In genomic region chr12:75816892-75817291, GRCh38 we compare ENCODE assay signal across 10 cellular contexts.
A peak's percentile ranks its signal among the peaks of the same experiment; 100 is the strongest.
DNase-seq lines count a peak whose midpoint lies in the region; FAIRE-seq and TF ChIP-seq lines count a peak whose summit lies in the region.
"Had no signal": no experiment of that assay in that cellular context is flagged by ENCODE, and none has a peak within 500 bp of the region (broad histone marks: within the 10 kb centered on the region; RNA-seq: fewer than 3 reads in every experiment).

No MANE protein-coding gene starts in this region.

- in situ Hi-C loops in transverse colon (cut with MboI; ENCODE audit: low pct_ligation_motif_present in 1 of 4, low pct_unique_long_range_greater_than_20kb in 1 of 4, low sequenced_read_pairs in 3 of 4): loop anchor here in 1 of 4 donors (10.0 kb wide), 1 partner anchor 218 kb away; the partner anchor contains the start of gene PHLDA1

- no peaks in the 10 kb centered on the region for H3K36me3 ChIP-seq in BE2C
- no peaks in the 10 kb centered on the region for H3K36me3 ChIP-seq in vagina
- H3K36me3 ChIP-seq in transverse colon: no peaks in the 10 kb centered on the region
- no peaks in the 10 kb centered on the region for H3K36me3 ChIP-seq in spleen

- H3K4me1 Mint-ChIP-seq in glutamatergic neuron (ENCODE audit: low read depth, unreplicated experiment): peaks cover 35% of the 10 kb centered on the region

- 0 to 12% methylated on average over 1 of the region's 1 CpG for WGBS in transverse colon (ENCODE audit: low coverage in 1 of 2), 2 donors
- 10 to 25% (median 18%) methylated on average over 1 of the region's 1 CpG for WGBS in spleen, 5 donors

- no peak overlapping the region for H3K27ac Mint-ChIP-seq in glutamatergic neuron (ENCODE audit: unreplicated experiment)
- H3K27ac Mint-ChIP-seq: activated naive CD8-positive, alpha-beta T cell had no signal

- H3K36me3 Mint-ChIP-seq in glutamatergic neuron (ENCODE audit: unreplicated experiment): peaks cover 5% of the 10 kb centered on the region
- H3K36me3 Mint-ChIP-seq: activated naive CD8-positive, alpha-beta T cell had no signal

- H3K27me3 Mint-ChIP-seq in glutamatergic neuron (ENCODE audit: unreplicated experiment): peaks cover 3% of the 10 kb centered on the region
- H3K27me3 Mint-ChIP-seq: activated naive CD8-positive, alpha-beta T cell had no signal

- TF ChIP-seq POLR2A in H54 (IDR thresholded peaks at IDR 0.05; ENCODE audit: low read depth, low read length): no peak
- TF ChIP-seq POLR2A in vagina (IDR thresholded peaks at IDR 0.05): no peak
- TF ChIP-seq POLR2A in transverse colon (IDR thresholded peaks at IDR 0.05): no peak
- no peak for TF ChIP-seq POLR2A in spleen (IDR thresholded peaks at IDR 0.05)

- H3K27me3 ChIP-seq in BE2C: no peaks in the 10 kb centered on the region
- no peaks in the 10 kb centered on the region for H3K27me3 ChIP-seq in vagina
- H3K27me3 ChIP-seq in transverse colon: no peaks in the 10 kb centered on the region
- H3K27me3 ChIP-seq in spleen (replicated peaks in 1 of 7): no peaks in the 10 kb centered on the region

- H3K9me3 Mint-ChIP-seq in glutamatergic neuron (ENCODE audit: unreplicated experiment): peaks cover 2% of the 10 kb centered on the region

- H3K4me3 ChIP-seq in BE2C (ENCODE audit: low read depth, low read length) (no peak overlapping the region), vagina (no peak overlapping the region), transverse colon (no peak overlapping the region), spleen (no peak overlapping the region)

- DNase-seq in BE2C: peak; percentile 26
- peak; percentile 4 for DNase-seq in H54 (ENCODE audit: insufficient read length, low spot score)
- DNase-seq in RKO (ENCODE audit: low spot score): peak; percentile 92
- peak; percentile 29 for DNase-seq in glomerular endothelial cell (ENCODE audit: extremely low read depth, low read depth, low spot score)
- no peak for DNase-seq in vagina (ENCODE audit: extremely low spot score in 2 of 2)
- no peak for DNase-seq in transverse colon
- no peak for DNase-seq in spleen
- no peak for DNase-seq in glutamatergic neuron
- DNase-seq: NCI-H2029 treated with DMSO at 0.1 percent for 48 hours had no signal

- peaks cover 63% of the 10 kb centered on the region for H3K4me1 ChIP-seq in BE2C
- peaks cover 42% of the 10 kb centered on the region for H3K4me1 ChIP-seq in vagina
- H3K4me1 ChIP-seq in transverse colon: peaks cover 0 to 15% (median 3%) of the 10 kb centered on the region in 4 donors
- peaks cover 0 to 12% (median 8%) of the 10 kb centered on the region in 6 donors for H3K4me1 ChIP-seq in spleen

- intact Hi-C loops in vagina (cut with DNase I): no loop called here
- intact Hi-C loops in transverse colon (cut with DNase I; ENCODE audit: low total_unique reads): no loop called here
- intact Hi-C loops in spleen (cut with DNase I; ENCODE audit: low total_unique reads): no loop called here

- peak; percentile 29 for TF ChIP-seq CTCF in BE2C (IDR thresholded peaks at IDR 0.05; ENCODE audit: low read depth, low read length)
- TF ChIP-seq CTCF in vagina (IDR thresholded peaks at IDR 0.05): no peak
- TF ChIP-seq CTCF in transverse colon (IDR thresholded peaks at IDR 0.05): peak in 2 of 5 experiments; percentile 10 to 12
- TF ChIP-seq CTCF in spleen (IDR thresholded peaks at IDR 0.05 in 8 of 11, conservative IDR thresholded peaks at IDR 0.05 in 3 of 11): no peak
- TF ChIP-seq CTCF in glutamatergic neuron (IDR thresholded peaks at IDR 0.05; ENCODE audit: partially characterized antibody, unreplicated experiment): no peak

- H3K9me3 ChIP-seq in BE2C (no peaks in the 10 kb centered on the region), vagina (no peaks in the 10 kb centered on the region), transverse colon (no peaks in the 10 kb centered on the region), spleen (no peaks in the 10 kb centered on the region)

- FAIRE-seq in H54 (lab: Jason Lieb, UNC): peak; percentile 91

- H3K4me3 Mint-ChIP-seq in glutamatergic neuron (ENCODE audit: unreplicated experiment): no peak overlapping the region
- H3K4me3 Mint-ChIP-seq: activated naive CD8-positive, alpha-beta T cell had no signal

- no peak overlapping the region for H3K27ac ChIP-seq in vagina
- no peak overlapping the region for H3K27ac ChIP-seq in transverse colon
- no peak overlapping the region for H3K27ac ChIP-seq in spleen

- TF ChIP-seq EP300 in transverse colon (IDR thresholded peaks at IDR 0.05; ENCODE audit: low read depth): no peak

Comparison
In these comparisons a context has a peak if more than half of its experiments do, and no peak if none do; other contexts are left out.
1. DNase-seq: peak in BE2C (single experiment), H54 (single experiment), RKO (single experiment) and glomerular endothelial cell (single experiment); none in vagina (0 of 2), transverse colon (single experiment), spleen (single experiment) and glutamatergic neuron (single experiment).